Comparison of ENCODE assay signal across 1 cellular context in genomic region chr5:99721487-99721886, GRCh38.
TF ChIP-seq lines count a peak whose summit lies in the region.

No MANE protein-coding gene starts in this region.

TF ChIP-seq in HepG2, 621 proteins besides CTCF, POLR2A, EP300 and RAD21 (continued from another document and continues in another):
- TF ChIP-seq FOXP1 (IDR thresholded peaks at IDR 0.05) (peak; percentile 45; the same call in 1 of the 2 replicates), FOXP1 (CRISPR knock-in tag; IDR thresholded peaks at IDR 0.05) (peak; percentile 90), ZNF503 (CRISPR knock-in tag; IDR thresholded peaks at IDR 0.05) (peak; percentile 89), NR1H2 (CRISPR knock-in tag; IDR thresholded peaks at IDR 0.05; ENCODE audit: borderline replicate concordance, low read depth) (no peak), GABPA (IDR thresholded peaks at IDR 0.05; ENCODE audit: low read depth, low read length) (no peak), GABPA (CRISPR knock-in tag; IDR thresholded peaks at IDR 0.05; ENCODE audit: low read depth) (peak; percentile 24; the same call in 1 of the 2 replicates), MTA3 (CRISPR knock-in tag; IDR thresholded peaks at IDR 0.05) (no peak), ZFP62 (CRISPR knock-in tag; IDR thresholded peaks at IDR 0.05) (no peak), ATF3 (CRISPR knock-in tag; IDR thresholded peaks at IDR 0.05) (peak; percentile 80; the same call in 1 of the 2 replicates), SRSF1 (optimal IDR thresholded peaks at IDR 0.05; ENCODE audit: low read depth, low read length) (no peak), HDAC2 (CRISPR knock-in tag; IDR thresholded peaks at IDR 0.05) (peak; percentile 66; the same call in 1 of the 2 replicates), ZNF501 (CRISPR knock-in tag; IDR thresholded peaks at IDR 0.05) (no peak), CSRNP2 (CRISPR knock-in tag; conservative IDR thresholded peaks at IDR 0.05; ENCODE audit: low read depth) (no peak), HOMEZ (CRISPR knock-in tag; IDR thresholded peaks at IDR 0.05; ENCODE audit: low read depth) (peak; percentile 82), ATF1 (CRISPR knock-in tag; IDR thresholded peaks at IDR 0.05) (peak; percentile 47; the same call in 1 of the 2 replicates), NR2F2 (IDR thresholded peaks at IDR 0.05; ENCODE audit: borderline replicate concordance, low read depth) (peak; percentile 71; the same call in 1 of the 2 replicates), FOXK1 (CRISPR knock-in tag; IDR thresholded peaks at IDR 0.05; ENCODE audit: borderline replicate concordance, low read depth) (peak; percentile 79; the same call in 1 of the 2 replicates), ZNF678 (CRISPR knock-in tag; IDR thresholded peaks at IDR 0.05) (no peak), ZNF510 (CRISPR knock-in tag; IDR thresholded peaks at IDR 0.05; ENCODE audit: low read depth) (no peak), SIN3A (IDR thresholded peaks at IDR 0.05; ENCODE audit: borderline replicate concordance, low read depth, low read length) (no peak), KDM6A (CRISPR knock-in tag; IDR thresholded peaks at IDR 0.05; ENCODE audit: low read depth) (no peak; the same call in 1 of the 2 replicates), HOXA5 (CRISPR knock-in tag; IDR thresholded peaks at IDR 0.05) (no peak), MED13 (CRISPR knock-in tag; IDR thresholded peaks at IDR 0.05) (no peak), ZNF292 (CRISPR knock-in tag; IDR thresholded peaks at IDR 0.05; ENCODE audit: borderline replicate concordance, low read depth) (no peak), PHF5A (CRISPR knock-in tag; IDR thresholded peaks at IDR 0.05; ENCODE audit: low read depth, unreplicated experiment) (no peak), REPIN1 (CRISPR knock-in tag; IDR thresholded peaks at IDR 0.05; ENCODE audit: borderline replicate concordance, low read depth) (0 out of 2 replicates have a peak, but pooled peaks have one; percentile 42), TARDBP (CRISPR knock-in tag; IDR thresholded peaks at IDR 0.05) (peak; percentile 55; the same call in 1 of the 2 replicates), ZNF83 (CRISPR knock-in tag; IDR thresholded peaks at IDR 0.05; ENCODE audit: borderline replicate concordance) (no peak), SMAD9 (CRISPR knock-in tag; IDR thresholded peaks at IDR 0.05) (no peak), SIN3B (IDR thresholded peaks at IDR 0.05; ENCODE audit: low read length) (no peak), GMEB2 (CRISPR knock-in tag; IDR thresholded peaks at IDR 0.05; ENCODE audit: low read depth) (no peak), NFE2L2 (IDR thresholded peaks at IDR 0.05; ENCODE audit: low read length) (no peak), E2F5 (CRISPR knock-in tag; conservative IDR thresholded peaks at IDR 0.05) (no peak), RERE (CRISPR knock-in tag; IDR thresholded peaks at IDR 0.05; ENCODE audit: low read depth) (peak; percentile 90), CEBPZ (IDR thresholded peaks at IDR 0.05; ENCODE audit: low read length) (no peak), JUNB (CRISPR knock-in tag; IDR thresholded peaks at IDR 0.05; ENCODE audit: borderline replicate concordance) (peak; percentile 97), NCOA2 (CRISPR knock-in tag; IDR thresholded peaks at IDR 0.05) (peak; percentile 78), SMARCC2 (IDR thresholded peaks at IDR 0.05) (peak; percentile 95), TIGD3 (CRISPR knock-in tag; IDR thresholded peaks at IDR 0.05; ENCODE audit: borderline replicate concordance) (no peak), MLXIP (CRISPR knock-in tag; IDR thresholded peaks at IDR 0.05; ENCODE audit: borderline replicate concordance) (no peak)
